13 cellular contexts compared by ENCODE assay signal in genomic region chr14:102608064-102608446, GRCh38. TPM values are rescaled to one million over a fixed set of nuclear protein-coding genes. Genes with fewer than 3 reads are reported as not detected.
DNase-seq lines count a peak whose midpoint lies in the region; ATAC-seq and TF ChIP-seq lines count a peak whose summit lies in the region.
"Had no signal": no experiment of that assay in that cellular context is flagged by ENCODE, and none has a peak within 500 bp of the region (broad histone marks: within the 10 kb centered on the region; RNA-seq: fewer than 3 reads in every experiment).

No MANE protein-coding gene starts in this region.

- intact Hi-C loops in tibial artery (cut with DNase I; ENCODE audit: low total_unique reads) = loop anchor here (10.0 kb wide), 1 partner anchor 87 kb away; no protein-coding TSS in a partner anchor
- intact Hi-C loops in dorsolateral prefrontal cortex (cut with DNase I) = no loop called here

- ATAC-seq in GM18907 (IDR thresholded peaks at IDR 0.05; ENCODE audit: unreplicated experiment) (peak; percentile 45), HG02623 (IDR thresholded peaks at IDR 0.05; ENCODE audit: unreplicated experiment) (peak; percentile 35), HG03439 (IDR thresholded peaks at IDR 0.05; ENCODE audit: unreplicated experiment) (peak; percentile 48)
- ATAC-seq: activated CD8-positive, alpha-beta memory T cell treated with anti-CD3 and anti-CD28 coated beads, Interleukin-2, amount 10 ng/mL, durations not matched to agents 7 days and 5 days had no signal

- H3K4me3 ChIP-seq in DOHH2 (ENCODE audit: low read length) (peak overlapping the region; percentile 57), tibial artery (no peak overlapping the region), dorsolateral prefrontal cortex (no peak overlapping the region)
- H3K4me3 ChIP-seq: lung had no signal

- no peaks in the 10 kb centered on the region for H3K9me2 ChIP-seq in DOHH2 (replicated peaks; ENCODE audit: control insufficient read depth, low read length)

- H3K27me3 ChIP-seq in DOHH2 (ENCODE audit: control insufficient read depth, low read length) (no peaks in the 10 kb centered on the region), tibial artery (no peaks in the 10 kb centered on the region), dorsolateral prefrontal cortex (no peaks in the 10 kb centered on the region)

- H3K4me1 ChIP-seq in DOHH2 (ENCODE audit: control insufficient read depth, low read length) (peaks cover 98% of the 10 kb centered on the region), tibial artery (peaks cover 0 to 33% (median 7%) of the 10 kb centered on the region in 4 donors)
- H3K4me1 ChIP-seq: parathyroid adenoma had no signal

- peaks cover 21% of the 10 kb centered on the region for H3K36me3 ChIP-seq in DOHH2 (ENCODE audit: control insufficient read depth, low read length)
- H3K36me3 ChIP-seq in tibial artery = no peaks in the 10 kb centered on the region

- peak overlapping the region; percentile 77 for H3K4me2 ChIP-seq in DOHH2 (ENCODE audit: low read length)

- peaks cover 54% of the 10 kb centered on the region for H3F3A ChIP-seq in DOHH2 (ENCODE audit: control insufficient read depth, insufficient read depth)

- H3K9me3 ChIP-seq in DOHH2 (ENCODE audit: control insufficient read depth, insufficient read depth, low read length) (no peaks in the 10 kb centered on the region), tibial artery (no peaks in the 10 kb centered on the region)

- TF ChIP-seq CTCF in DOHH2 (IDR thresholded peaks at IDR 0.05; ENCODE audit: low read depth, low read length, poor library complexity, severe bottlenecking) (no peak), tibial artery (IDR thresholded peaks at IDR 0.05) (no peak), dorsolateral prefrontal cortex (IDR thresholded peaks at IDR 0.05 in 54 of 56, conservative IDR thresholded peaks at IDR 0.05 in 2 of 56; ENCODE audit: low read depth in 1 of 56, partially characterized antibody in 56 of 56) (no peak)

- H3K27ac ChIP-seq in DOHH2 (ENCODE audit: low read depth, low read length) (peak overlapping the region; percentile 99), tibial artery (no peak overlapping the region), dorsolateral prefrontal cortex (no peak overlapping the region)
- H3K27ac ChIP-seq: parathyroid adenoma had no signal

- no peak for DNase-seq in tibial artery
- DNase-seq in dorsolateral prefrontal cortex = no peak
- no peak for DNase-seq in NCI-H1930 (lab: John Stamatoyannopoulos, UW)
- no peak for DNase-seq in stimulated activated CD4-positive, alpha-beta T cell treated with anti-CD3 and anti-CD28 coated beads, Interleukin-12 subunit alpha, Interleukin-12 subunit beta, amount 100 ng/mL, for 4 hours
- DNase-seq: activated CD8-positive, alpha-beta memory T cell treated with anti-CD3 and anti-CD28 coated beads, Interleukin-2, amount 10 ng/mL, durations not matched to agents 7 days and 5 days; IMR-90; NCI-H2029 had no signal

- H3K79me2 ChIP-seq in DOHH2 (ENCODE audit: control insufficient read depth, low read length) = peaks cover 91% of the 10 kb centered on the region

- peaks cover 4% of the 10 kb centered on the region; the same call in 1 of the 2 replicates for H4K20me1 ChIP-seq in DOHH2 (ENCODE audit: control insufficient read depth, insufficient read depth, low read depth, low read length)

RNA-seq across cellular contexts. Expression of gene RCOR1, which starts 15.6 kb away (rescaled TPM):
- 10 to 100 TPM in 114 of 120 experiments, 1 to 10 TPM in 6; 8.6 to 24.0 (median 13.3) TPM for total RNA-seq in dorsolateral prefrontal cortex
